ENCODE assay signal across 17 cellular contexts in genomic region chrX:311156-312129, GRCh38. TPM values are rescaled to one million over a fixed set of nuclear protein-coding genes. Genes with fewer than 3 reads are reported as not detected.
DNase-seq lines count a peak whose midpoint lies in the region; ATAC-seq and TF ChIP-seq lines count a peak whose summit lies in the region.
"Had no signal": no experiment of that assay in that cellular context is flagged by ENCODE, and none has a peak within 500 bp of the region (broad histone marks: within the 10 kb centered on the region; RNA-seq: fewer than 3 reads in every experiment).

No MANE protein-coding gene starts in this region.

- H3K27ac Mint-ChIP-seq in CD14-positive monocyte (peak overlapping the region in 1 of 7 donors; percentile 4), HFFc6 (no peak overlapping the region)

- WGBS in esophagus muscularis mucosa = 95% methylated on average over 62 of the region's 69 CpGs

- H4K20me1 ChIP-seq in OCI-LY7 (ENCODE audit: insufficient read depth, low read length) (no peaks in the 10 kb centered on the region; the same call in 1 of the 2 replicates), osteoblast (ENCODE audit: insufficient read depth, low read length) (no peaks in the 10 kb centered on the region)

- H3K4me3 ChIP-seq in OCI-LY7 (ENCODE audit: low read depth, low read length, poor library complexity, severe bottlenecking) = no peak overlapping the region
- H3K4me3 ChIP-seq in osteoblast (ENCODE audit: insufficient read depth, low read length) = no peak overlapping the region
- H3K4me3 ChIP-seq in esophagus muscularis mucosa = no peak overlapping the region
- H3K4me3 ChIP-seq: adrenal gland, prostate gland had no signal

- no peaks in the 10 kb centered on the region for H3K9me3 ChIP-seq in OCI-LY7 (ENCODE audit: low read length)
- H3K9me3 ChIP-seq in osteoblast (ENCODE audit: low read depth, low read length) = no peaks in the 10 kb centered on the region
- H3K9me3 ChIP-seq in esophagus muscularis mucosa = no peaks in the 10 kb centered on the region
- H3K9me3 ChIP-seq: adrenal gland, prostate gland had no signal

- DNase-seq in CD14-positive monocyte (ENCODE audit: low spot score) (peak; percentile 40), OCI-LY7 (ENCODE audit: low spot score) (no peak), left cardiac atrium (peak; percentile 16), osteoblast (ENCODE audit: insufficient read length, low spot score, missing footprints) (peak; percentile 77), esophagus muscularis mucosa (ENCODE audit: extremely low spot score) (no peak), HFFc6 (no peak), GF-D8 (lab: John Stamatoyannopoulos, UW) (no peak)
- DNase-seq: activated CD4-positive, CD25-positive, alpha-beta regulatory T cell treated with anti-CD3 and anti-CD28 coated beads, Interleukin-2, amount 50 U/mL, for 72 hours; CD4-positive, CD25-positive, alpha-beta regulatory T cell; naive thymus-derived CD4-positive, alpha-beta T cell; NCI-H187 treated with DMSO at 0.1 percent for 48 hours; NCI-H2227 treated with DMSO at 0.1 percent for 48 hours; NCI-H82 had no signal

- TF ChIP-seq CTCF in CD14-positive monocyte (IDR thresholded peaks at IDR 0.05) = no peak
- no peak for TF ChIP-seq CTCF in OCI-LY7 (conservative IDR thresholded peaks at IDR 0.05; ENCODE audit: low read length)
- no peak for TF ChIP-seq CTCF in osteoblast (IDR thresholded peaks at IDR 0.05; ENCODE audit: extremely low read depth, low read depth, low read length)
- TF ChIP-seq CTCF in esophagus muscularis mucosa (IDR thresholded peaks at IDR 0.05) = no peak
- no peak for TF ChIP-seq CTCF in HFFc6 (IDR thresholded peaks at IDR 0.05)

- H3K4me1 Mint-ChIP-seq in CD14-positive monocyte (no peaks in the 10 kb centered on the region), HFFc6 (ENCODE audit: low read depth) (no peaks in the 10 kb centered on the region)
- H3K4me1 Mint-ChIP-seq: CD4-positive, CD25-positive, alpha-beta regulatory T cell had no signal

- peaks cover 3% of the 10 kb centered on the region; the same call in 1 of the 2 replicates for H3K79me2 ChIP-seq in OCI-LY7 (ENCODE audit: insufficient read depth, low read depth, low read length)
- no peaks in the 10 kb centered on the region for H3K79me2 ChIP-seq in osteoblast (ENCODE audit: insufficient read depth, low read length)

- H2AFZ ChIP-seq in OCI-LY7 (ENCODE audit: low read length) (no peak overlapping the region), osteoblast (ENCODE audit: low read length) (no peak overlapping the region)

- H3K4me3 Mint-ChIP-seq in CD14-positive monocyte (no peak overlapping the region), HFFc6 (no peak overlapping the region)
- H3K4me3 Mint-ChIP-seq: naive thymus-derived CD4-positive, alpha-beta T cell had no signal

- peaks cover 53 to 70% of the 10 kb centered on the region in 2 donors for H3K36me3 Mint-ChIP-seq in CD14-positive monocyte
- peaks cover 20% of the 10 kb centered on the region for H3K36me3 Mint-ChIP-seq in HFFc6 (ENCODE audit: low read depth)

- H3K9me2 ChIP-seq in OCI-LY7 (ENCODE audit: insufficient read depth, low read length) = no peaks in the 10 kb centered on the region

- H3K9me3 Mint-ChIP-seq in CD14-positive monocyte = peaks cover 0 to 6% (median 2%) of the 10 kb centered on the region in 7 donors
- H3K9me3 Mint-ChIP-seq in HFFc6 = no peaks in the 10 kb centered on the region
- H3K9me3 Mint-ChIP-seq: CD4-positive, CD25-positive, alpha-beta regulatory T cell; naive thymus-derived CD4-positive, alpha-beta T cell had no signal

- H3K4me1 ChIP-seq in OCI-LY7 (ENCODE audit: insufficient read depth, low read length, poor library complexity, severe bottlenecking) = no peaks in the 10 kb centered on the region
- no peaks in the 10 kb centered on the region for H3K4me1 ChIP-seq in osteoblast (ENCODE audit: insufficient read depth, low read length)
- peaks cover 0 to 3% (median 3%) of the 10 kb centered on the region in 4 donors for H3K4me1 ChIP-seq in esophagus muscularis mucosa
- H3K4me1 ChIP-seq: adrenal gland, prostate gland had no signal

- H3K27ac ChIP-seq in OCI-LY7 (ENCODE audit: low read depth, low read length, poor library complexity, severe bottlenecking) = no peak overlapping the region
- no peak overlapping the region for H3K27ac ChIP-seq in osteoblast (ENCODE audit: low read depth, low read length)
- H3K27ac ChIP-seq in esophagus muscularis mucosa (replicated peaks in 1 of 4) = no peak overlapping the region
- H3K27ac ChIP-seq: adrenal gland, KMS-11, prostate gland had no signal

- TF ChIP-seq EP300 in esophagus muscularis mucosa (IDR thresholded peaks at IDR 0.05) = no peak

- peaks cover 81% of the 10 kb centered on the region for H3K36me3 ChIP-seq in OCI-LY7 (ENCODE audit: insufficient read depth, low read length)
- peaks cover 42% of the 10 kb centered on the region for H3K36me3 ChIP-seq in osteoblast (ENCODE audit: insufficient read depth, low read length)
- H3K36me3 ChIP-seq in esophagus muscularis mucosa = peaks cover 64 to 91% (median 82%) of the 10 kb centered on the region in 4 donors

- H3K4me2 ChIP-seq in OCI-LY7 (ENCODE audit: low read length) (no peak overlapping the region), osteoblast (ENCODE audit: insufficient read depth, low read length) (no peak overlapping the region)
- H3K4me2 ChIP-seq: KMS-11 had no signal

- POLR2A ChIA-PET in OCI-LY7 (lab: Charles Lee) = no interaction called here

- ATAC-seq in left cardiac atrium (no peak), SK-N-SH treated with all-trans-retinoic acid at 6 μM for 48 hours (no peak)

- no peak for TF ChIP-seq POLR2A in esophagus muscularis mucosa (IDR thresholded peaks at IDR 0.05; ENCODE audit: low read depth)

- no peaks in the 10 kb centered on the region for H3K27me3 Mint-ChIP-seq in CD14-positive monocyte (ENCODE audit: low read depth in 3 of 3)
- H3K27me3 Mint-ChIP-seq in HFFc6 (ENCODE audit: insufficient read depth) = no peaks in the 10 kb centered on the region
- H3K27me3 Mint-ChIP-seq: CD4-positive, CD25-positive, alpha-beta regulatory T cell; naive thymus-derived CD4-positive, alpha-beta T cell had no signal

- intact Hi-C loops in CD14-positive monocyte (cut with micrococcal nuclease) (no loop called here), OCI-LY7 (cut with micrococcal nuclease; ENCODE audit: unreplicated experiment) (no loop called here), left cardiac atrium (cut with DNase I) (no loop called here), esophagus muscularis mucosa (cut with DNase I) (no loop called here)

- no peaks in the 10 kb centered on the region for H3K27me3 ChIP-seq in osteoblast (ENCODE audit: insufficient read depth, low read length)
- H3K27me3 ChIP-seq in esophagus muscularis mucosa = no peaks in the 10 kb centered on the region
- H3K27me3 ChIP-seq: adrenal gland had no signal

- TSS peak; percentile 51 for BruUV-seq in OCI-LY7 (replicated peaks; lab: Mats Ljungman, UMichigan)

- CTCF ChIA-PET in OCI-LY7 (lab: Charles Lee; ENCODE audit: unreplicated experiment) = no interaction called here

TF ChIP-seq in SK-N-SH treated with all-trans-retinoic acid at 6 μM for 48 hours, 23 proteins besides CTCF, POLR2A, EP300 and RAD21 (continues in another document):
- TF ChIP-seq ZC3H10 (CRISPR knock-in tag; IDR thresholded peaks at IDR 0.05) (no peak), GLIS3 (CRISPR knock-in tag; IDR thresholded peaks at IDR 0.05) (no peak), BACH2 (CRISPR knock-in tag; IDR thresholded peaks at IDR 0.05; ENCODE audit: borderline replicate concordance) (no peak), TOX (CRISPR knock-in tag; IDR thresholded peaks at IDR 0.05; ENCODE audit: borderline replicate concordance) (no peak), POU6F1 (CRISPR knock-in tag; IDR thresholded peaks at IDR 0.05; ENCODE audit: borderline replicate concordance, low read depth) (no peak), CREB5 (CRISPR knock-in tag; IDR thresholded peaks at IDR 0.05; ENCODE audit: low read depth) (no peak)

RNA-seq across cellular contexts. Expression of gene GTPBP6, which starts 7.2 kb away (rescaled TPM):
- 10 to 100 TPM; 17.2 to 27.0 TPM for polyA plus RNA-seq in CD14-positive monocyte
- 36.3 and 40.4 TPM in 2 replicates for total RNA-seq in OCI-LY7 (2014; rRNA removed; shearing (Covaris generic))
- total RNA-seq in OCI-LY7 (2022) (53.6 and 53.9 TPM in 2 replicates), left cardiac atrium (10 to 100 TPM; 48.0 to 55.6 TPM), osteoblast (34.2 and 34.4 TPM in 2 replicates), esophagus muscularis mucosa (10 to 100 TPM; 31.6 to 61.4 (median 55.5) TPM)
- 10 to 100 TPM; 35.1 to 40.2 (median 37.4) TPM for total RNA-seq in HFFc6 (2021; fragmentation: NEBNext Ultra II Directional; extraction: Animal tissue kit (Norgen Biotek cat#: 25700))

RNA-seq across cellular contexts. Expression of gene PLCXD1, which starts 30.3 kb away (rescaled TPM):
- 1 to 10 TPM; 2.9 to 6.7 TPM for polyA plus RNA-seq in CD14-positive monocyte
- total RNA-seq in OCI-LY7 (2014; rRNA removed; shearing (Covaris generic)) = 60.1 and 86.0 TPM in 2 replicates
- total RNA-seq in OCI-LY7 (2022) = 125 and 133 TPM in 2 replicates
- total RNA-seq in left cardiac atrium = 10 to 100 TPM in 1 of 2 donors, 1 to 10 TPM in 1; 2.9 to 13.7 TPM
- total RNA-seq in osteoblast = 3.3 and 4.1 TPM in 2 replicates
- total RNA-seq in esophagus muscularis mucosa = 1 to 10 TPM; 2.1 to 8.9 (median 2.4) TPM
- total RNA-seq in HFFc6 (2021; fragmentation: NEBNext Ultra II Directional; extraction: Animal tissue kit (Norgen Biotek cat#: 25700)) = 10 to 100 TPM; 23.4 to 30.6 (median 25.0) TPM

Comparison
In these comparisons a context has a peak if more than half of its experiments do, and no peak if none do; other contexts are left out.
1. DNase-seq: peak in CD14-positive monocyte (single experiment), left cardiac atrium (single experiment) and osteoblast (single experiment); none in OCI-LY7 (single experiment), esophagus muscularis mucosa (single experiment), HFFc6 (single experiment) and GF-D8 (single experiment).